8 cellular contexts compared by ENCODE assay signal in the genomic region with DNA sequence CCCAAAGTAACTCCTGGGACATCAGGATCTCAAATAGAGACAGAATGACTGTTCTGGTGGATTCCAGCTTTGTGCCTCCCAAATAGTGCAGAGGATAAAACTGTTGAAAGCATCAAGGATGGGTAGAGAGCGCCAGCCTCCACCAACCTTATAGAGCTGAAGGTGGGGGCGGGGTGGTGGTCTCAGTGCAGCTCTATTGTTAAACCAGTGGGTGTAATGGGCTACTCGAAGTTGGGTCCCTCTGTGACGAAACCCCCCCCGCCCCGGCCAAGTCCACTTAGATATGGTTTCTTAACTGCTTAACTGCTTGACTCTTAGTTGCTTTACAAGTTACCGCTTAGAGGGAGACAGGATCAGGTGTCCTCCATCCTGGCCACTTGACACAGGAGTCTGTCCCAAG. TPM values are rescaled to one million over a fixed set of nuclear protein-coding genes. Genes with fewer than 3 reads are reported as not detected.
A peak's percentile ranks its signal among the peaks of the same experiment; 100 is the strongest.
DNase-seq lines count a peak whose midpoint lies in the region; ATAC-seq, FAIRE-seq and TF ChIP-seq lines count a peak whose summit lies in the region.

No MANE protein-coding gene starts in this region.

- no peaks in the 10 kb centered on the region for H3K27me3 ChIP-seq in MM.1S (replicated peaks; ENCODE audit: insufficient read depth, low read length)
- no peaks in the 10 kb centered on the region for H3K27me3 ChIP-seq in H1 (replicated peaks in 1 of 4; ENCODE audit: control insufficient read depth in 3 of 4, extremely low read depth in 1 of 4, insufficient read depth in 3 of 4, low read length in 3 of 4)

- peak overlapping the region; percentile 88 for H3K4me3 ChIP-seq in MM.1S (ENCODE audit: low read length)
- H3K4me3 ChIP-seq in H1 (ENCODE audit: extremely low read depth in 1 of 4, insufficient read depth in 2 of 4, low read depth in 3 of 4, low read length in 4 of 4), result peak overlapping the region; percentile 80 to 99 (median 86)

- no peak overlapping the region for H3K56ac ChIP-seq in H1 (replicated peaks; ENCODE audit: insufficient read length, low read depth, low read length)

- no peaks in the 10 kb centered on the region; the same call in 1 of the 2 replicates for H4K20me1 ChIP-seq in MM.1S (ENCODE audit: insufficient read depth, low read length)
- peaks cover 0 to 4% of the 10 kb centered on the region in 2 experiments for H4K20me1 ChIP-seq in H1 (replicated peaks in 1 of 2; ENCODE audit: control insufficient read depth in 1 of 2, insufficient read depth in 2 of 2, low read length in 2 of 2)

- H4K91ac ChIP-seq in H1 (replicated peaks; ENCODE audit: insufficient read length, low read length), result peak overlapping the region; percentile 84

- H3K27ac ChIP-seq in MM.1S (ENCODE audit: low read length), result peak overlapping the region; percentile 17; the same call in 1 of the 2 replicates
- H3K27ac ChIP-seq in H1 (ENCODE audit: low read depth, low read length), result peak overlapping the region; percentile 79

- no peak overlapping the region for H3K14ac ChIP-seq in H1 (ENCODE audit: insufficient read length)

- H3K4me2 ChIP-seq in MM.1S (ENCODE audit: low read depth, low read length) (peak overlapping the region; percentile 83), H1 (ENCODE audit: insufficient read depth in 1 of 2, low read depth in 2 of 2, low read length in 2 of 2) (peak overlapping the region; percentile 78 to 100)

- peaks cover 7% of the 10 kb centered on the region for H3K23me2 ChIP-seq in H1 (ENCODE audit: low read depth, low read length)

- H3K9ac ChIP-seq in MM.1S (ENCODE audit: low read length) (peak overlapping the region; percentile 92), H1 (replicated peaks in 1 of 4; ENCODE audit: extremely low read depth in 1 of 4, low read depth in 3 of 4, low read length in 3 of 4) (peak overlapping the region; percentile 83 to 99 (median 92))

- H3K4me1 Mint-ChIP-seq in CD14-positive monocyte (peaks cover 24% of the 10 kb centered on the region), neural crest cell (peaks cover 24% of the 10 kb centered on the region)

- H3F3A ChIP-seq in MM.1S (ENCODE audit: insufficient read depth, low read length), result no peaks in the 10 kb centered on the region

- no peak overlapping the region for H3K23ac ChIP-seq in H1 (ENCODE audit: insufficient read length)

- peak overlapping the region; percentile 13; the same call in 1 of the 2 replicates for H3K18ac ChIP-seq in H1 (ENCODE audit: extremely low read depth, low read length)

- no peak overlapping the region for H2BK20ac ChIP-seq in H1 (ENCODE audit: low read length)

- no peak overlapping the region for H4K5ac ChIP-seq in H1 (ENCODE audit: insufficient read length, low read depth, low read length)

- TF ChIP-seq EP300 in H1 (IDR thresholded peaks at IDR 0.05; ENCODE audit: borderline replicate concordance in 1 of 2, low read depth in 2 of 2, low read length in 2 of 2), result no peak

- FAIRE-seq in H1 (lab: Jason Lieb, UNC), result no peak

- peaks cover 5% of the 10 kb centered on the region for H3K79me1 ChIP-seq in H1 (ENCODE audit: low read depth, low read length)

- POLR2A ChIA-PET in H1 (lab: Charles Lee; ENCODE audit: partially characterized antibody), result interaction anchor here (0.9 to 4.8 kb wide), 27 partner anchors 8 to 361 kb away, joined by 3 to 34 read pairs (median 5); a partner anchor contains a TSS

- H3K4me1 ChIP-seq in MM.1S (ENCODE audit: low read length) (peaks cover 6% of the 10 kb centered on the region), H1 (replicated peaks in 1 of 4; ENCODE audit: control insufficient read depth in 3 of 4, insufficient read depth in 4 of 4, low read length in 3 of 4) (peaks cover 3 to 6% (median 4%) of the 10 kb centered on the region in 4 experiments; a peak in 5 of 7 replicates)

- peak overlapping the region; percentile 38 for H2BK120ac ChIP-seq in H1 (replicated peaks; ENCODE audit: low read depth, low read length)

- H3K27me3 Mint-ChIP-seq in CD14-positive monocyte (ENCODE audit: low read depth in 3 of 3) (peaks cover 0 to 1% (median 1%) of the 10 kb centered on the region in 3 donors), neural crest cell (ENCODE audit: low read depth) (no peaks in the 10 kb centered on the region)

- TF ChIP-seq POLR2A in H1 (IDR thresholded peaks at IDR 0.05; ENCODE audit: control extremely low read depth in 1 of 2, low read depth in 2 of 2, low read length in 2 of 2), result no peak

- no peak overlapping the region for H2AK5ac ChIP-seq in H1 (ENCODE audit: low read depth, low read length)

- TF ChIP-seq RAD21 in H1 (IDR thresholded peaks at IDR 0.05 in 1 of 2, conservative IDR thresholded peaks at IDR 0.05 in 1 of 2; ENCODE audit: low read depth in 2 of 2, low read length in 2 of 2), result no peak

- 40% methylated on average over 7 of the region's 7 CpGs; no CpG with 5 or more reads in 1 of the 2 experiments for WGBS in H1 (ENCODE audit: extremely low coverage in 1 of 2, insufficient coverage in 1 of 2, insufficient read length in 1 of 2, insufficient replicate concordance in 2 of 2, low coverage in 1 of 2, low lambda C conversion rate in 2 of 2, missing lambda C conversion rate in 1 of 2), 2 experiments

- 0 out of 2 replicates have a peak overlapping the region, but pooled peaks have one; percentile 33 for H2BK12ac ChIP-seq in H1 (ENCODE audit: low read depth, low read length)

- H3K36me3 Mint-ChIP-seq in CD14-positive monocyte (peaks cover 30 to 53% of the 10 kb centered on the region in 2 donors), neural crest cell (ENCODE audit: low read depth) (peaks cover 22% of the 10 kb centered on the region)

- H3K36me3 ChIP-seq in MM.1S (replicated peaks; ENCODE audit: insufficient read depth, low read length) (peaks cover 12% of the 10 kb centered on the region), H1 (ENCODE audit: control insufficient read depth in 2 of 4, insufficient read depth in 4 of 4, low read length in 3 of 4) (peaks cover 21 to 48% (median 30%) of the 10 kb centered on the region in 4 experiments)

- intact Hi-C loops in CD14-positive monocyte (cut with micrococcal nuclease), result loop anchor here (2.0 to 5.0 kb wide), 2 partner anchors 165 to 167 kb away; no protein-coding TSS in a partner anchor

- DNase-seq in CD14-positive monocyte (ENCODE audit: low spot score) (no peak), MM.1S (no peak), H1 (ENCODE audit: low read depth in 1 of 2, low spot score in 2 of 2) (no peak), neural crest cell (ENCODE audit: low read depth, low spot score) (no peak), AG20443 (ENCODE audit: low spot score) (no peak), iPS-NIHi11 (ENCODE audit: low spot score) (no peak)
- DNase-seq in activated CD4-positive, CD25-positive, alpha-beta regulatory T cell treated with anti-CD3 and anti-CD28 coated beads, Interleukin-2, amount 50 U/mL, for 72 hours, result no peak

- peak overlapping the region in 6 of 7 donors; percentile 45 to 88 (median 58) for H3K27ac Mint-ChIP-seq in CD14-positive monocyte
- peak overlapping the region; percentile 96 for H3K27ac Mint-ChIP-seq in neural crest cell (ENCODE audit: unreplicated experiment)

- H2BK5ac ChIP-seq in H1 (ENCODE audit: low read depth, low read length), result peak overlapping the region; percentile 87

- no peak for ATAC-seq in GM18520 (IDR thresholded peaks at IDR 0.05; ENCODE audit: unreplicated experiment)

- H3K9me3 ChIP-seq in MM.1S (replicated peaks; ENCODE audit: insufficient read depth, low read length), result no peaks in the 10 kb centered on the region
- H3K9me3 ChIP-seq in H1 (ENCODE audit: insufficient read depth in 2 of 2, low read depth in 1 of 2, low read length in 1 of 2), result no peaks in the 10 kb centered on the region

- H2AFZ ChIP-seq in MM.1S (ENCODE audit: low read length) (peak overlapping the region; percentile 74), H1 (ENCODE audit: low read length) (no peak overlapping the region)

- H4K8ac ChIP-seq in H1 (ENCODE audit: extremely low read depth, insufficient read depth, low read length), result peak overlapping the region; percentile 98; the same call in 1 of the 2 replicates

- no peak for TF ChIP-seq CTCF in CD14-positive monocyte (IDR thresholded peaks at IDR 0.05)
- no peak for TF ChIP-seq CTCF in MM.1S (IDR thresholded peaks at IDR 0.05; ENCODE audit: low read length)
- no peak for TF ChIP-seq CTCF in H1 (IDR thresholded peaks at IDR 0.05; ENCODE audit: control extremely low read depth in 1 of 3, insufficient read depth in 1 of 3, low read depth in 1 of 3, low read length in 3 of 3)
- TF ChIP-seq CTCF in neural crest cell (conservative IDR thresholded peaks at IDR 0.05), result no peak

- H3K4ac ChIP-seq in H1 (replicated peaks; ENCODE audit: insufficient read length, low read depth, low read length), result peak overlapping the region; percentile 99

- H3K79me2 ChIP-seq in MM.1S (ENCODE audit: low read length) (peaks cover 38% of the 10 kb centered on the region), H1 (ENCODE audit: control insufficient read depth in 1 of 2, insufficient read depth in 2 of 2, low read length in 2 of 2) (peaks cover 8 to 27% of the 10 kb centered on the region in 2 experiments)

- no peaks in the 10 kb centered on the region for H3K9me2 ChIP-seq in MM.1S (replicated peaks; ENCODE audit: insufficient read depth, low read length)

- no peaks in the 10 kb centered on the region for H3K9me3 Mint-ChIP-seq in CD14-positive monocyte
- no peaks in the 10 kb centered on the region for H3K9me3 Mint-ChIP-seq in neural crest cell

- no peak overlapping the region for H2BK15ac ChIP-seq in H1 (ENCODE audit: low read length)

- CTCF ChIA-PET in H1 (lab: Charles Lee; ENCODE audit: partially characterized antibody), result interaction anchor here (0.6 to 2.9 kb wide), 24 partner anchors 9 to 539 kb away, joined by 3 to 37 read pairs (median 6); a partner anchor contains a TSS

- H3K4me3 Mint-ChIP-seq in CD14-positive monocyte (peak overlapping the region; percentile 85 to 91), neural crest cell (peak overlapping the region; percentile 97)

RNA-seq across cellular contexts. Expression of a gene that starts 22.7 kb away (rescaled TPM):
- polyA plus RNA-seq in CD14-positive monocyte (10 to 100 TPM; 19.4 to 20.1 TPM), H1 (2011; rRNA removed) (82.4 and 112 TPM in 2 replicates)
- 97.7 and 97.9 TPM in 2 replicates for total RNA-seq in H1 (2021; fragmentation: NEBNext Ultra II Directional; extraction: Animal tissue kit (Norgen Biotek cat#: 25700))
- 89.8 TPM for polyA plus RNA-seq in H1 (2011; cell fraction: cytosol; rRNA removed)
- 260 TPM for polyA plus RNA-seq in H1 (2011; cell fraction: nucleus; rRNA removed)
- polyA plus RNA-seq in H1 (2012, experiment 1 of 2), result 52.1 to 83.2 TPM (median 77.3 TPM) in 4 replicates
- 71.1 TPM for polyA plus RNA-seq in H1 (2012, experiment 2 of 2)
- polyA plus RNA-seq in H1 (2013, experiment 1 of 2), result 62.8 TPM
- 56.5 TPM for polyA plus RNA-seq in H1 (2013, experiment 2 of 2)
- polyA minus RNA-seq in H1 (2011; rRNA and poly(A)+ RNA removed), result 100 and 115 TPM in 2 replicates
- 65.0 TPM for polyA minus RNA-seq in H1 (2011; cell fraction: cytosol; rRNA and poly(A)+ RNA removed)
- 108 TPM for polyA minus RNA-seq in H1 (2011; cell fraction: nucleus; rRNA and poly(A)+ RNA removed)
- 140 and 142 TPM in 2 replicates for total RNA-seq in neural crest cell

RNA-seq across cellular contexts. Expression of a gene that starts 43.9 kb away (rescaled TPM):
- polyA plus RNA-seq in CD14-positive monocyte (10 to 100 TPM; 20.5 to 33.5 TPM), H1 (2011; rRNA removed) (57.9 and 64.1 TPM in 2 replicates)
- total RNA-seq in H1 (2021; fragmentation: NEBNext Ultra II Directional; extraction: Animal tissue kit (Norgen Biotek cat#: 25700)), result 312 and 335 TPM in 2 replicates
- polyA plus RNA-seq in H1 (2011; cell fraction: cytosol; rRNA removed), result 56.5 TPM
- polyA plus RNA-seq in H1 (2011; cell fraction: nucleus; rRNA removed), result 181 TPM
- 113 to 166 TPM (median 136 TPM) in 4 replicates for polyA plus RNA-seq in H1 (2012, experiment 1 of 2)
- 12.4 TPM for polyA plus RNA-seq in H1 (2012, experiment 2 of 2)
- polyA plus RNA-seq in H1 (2013, experiment 1 of 2), result 125 TPM
- 121 TPM for polyA plus RNA-seq in H1 (2013, experiment 2 of 2)
- polyA minus RNA-seq in H1 (2011; rRNA and poly(A)+ RNA removed), result 138 and 206 TPM in 2 replicates
- polyA minus RNA-seq in H1 (2011; cell fraction: cytosol; rRNA and poly(A)+ RNA removed), result 133 TPM
- polyA minus RNA-seq in H1 (2011; cell fraction: nucleus; rRNA and poly(A)+ RNA removed), result 154 TPM
- 281 and 308 TPM in 2 replicates for total RNA-seq in neural crest cell
